8 cellular contexts compared by ENCODE assay signal in genomic region chr10:132420469-132421376, GRCh38. TPM values are rescaled to one million over a fixed set of nuclear protein-coding genes. Genes with fewer than 3 reads are reported as not detected.
A peak's percentile ranks its signal among the peaks of the same experiment; 100 is the strongest.
DNase-seq lines count a peak whose midpoint lies in the region; ATAC-seq and TF ChIP-seq lines count a peak whose summit lies in the region.

No MANE protein-coding gene starts in this region.

- H3K4me3 Mint-ChIP-seq in MCF 10A (ENCODE audit: unreplicated experiment) = no peak overlapping the region
- H3K4me3 Mint-ChIP-seq in stimulated activated naive CD8-positive, alpha-beta T cell treated with anti-CD3 and anti-CD28 coated beads, Interleukin-15, amount 100 ng/mL, for 72 hours = peak overlapping the region in 1 of 2 donors; percentile 36

- H3K9me3 Mint-ChIP-seq in MCF 10A (ENCODE audit: unreplicated experiment) = no peaks in the 10 kb centered on the region
- no peaks in the 10 kb centered on the region for H3K9me3 Mint-ChIP-seq in stimulated activated naive CD8-positive, alpha-beta T cell treated with anti-CD3 and anti-CD28 coated beads, Interleukin-15, amount 100 ng/mL, for 72 hours

- H3K4me3 ChIP-seq in mammary epithelial cell (replicated peaks in 1 of 3; ENCODE audit: insufficient read depth in 1 of 3, low read depth in 2 of 3, low read length in 3 of 3) (no peak overlapping the region), PC-3 (ENCODE audit: low read length) (0 out of 2 replicates have a peak overlapping the region, but pooled peaks have one; percentile 40), heart right ventricle (peak overlapping the region in 6 of 10 donors; percentile 13 to 28 (median 18))

- DNase-seq in MCF 10A (ENCODE audit: unreplicated experiment) (no peak), mammary epithelial cell (no peak), PC-3 (peak; percentile 53), heart right ventricle (peak in 1 of 2 donors; percentile 51), NCI-H2107 (lab: John Stamatoyannopoulos, UW) (no peak), dedifferentiated amniotic fluid mesenchymal stem cell (ENCODE audit: extremely low spot score) (no peak)
- no peak for DNase-seq in stimulated activated naive CD8-positive, alpha-beta T cell treated with anti-CD3 and anti-CD28 coated beads, Interleukin-15, amount 100 ng/mL, for 72 hours
- DNase-seq in stimulated activated CD4-positive, alpha-beta T cell treated with anti-CD3 and anti-CD28 coated beads, Interleukin-4, amount 100 ng/mL, for 1 hour = no peak

- no peak overlapping the region for H3K27ac ChIP-seq in mammary epithelial cell (ENCODE audit: insufficient read depth, low read depth, low read length)
- peak overlapping the region; percentile 92 for H3K27ac ChIP-seq in PC-3 (ENCODE audit: low read length)
- H3K27ac ChIP-seq in heart right ventricle = peak overlapping the region; percentile 75 to 94 (median 88)

- H3K9me2 ChIP-seq in PC-3 (replicated peaks; ENCODE audit: low read length) = no peaks in the 10 kb centered on the region

- H3K27ac Mint-ChIP-seq in MCF 10A (ENCODE audit: low read depth, unreplicated experiment) = peak overlapping the region; percentile 18
- peak overlapping the region in 1 of 2 donors; percentile 98 for H3K27ac Mint-ChIP-seq in stimulated activated naive CD8-positive, alpha-beta T cell treated with anti-CD3 and anti-CD28 coated beads, Interleukin-15, amount 100 ng/mL, for 72 hours

- CTCF ChIA-PET in MCF 10A (lab: Yijun Ruan, JAX) (interaction anchor here (0.6 to 4.2 kb wide), 4 partner anchors 10 to 535 kb away, joined by 3 to 26 read pairs (median 3); no protein-coding TSS in a partner anchor), mammary epithelial cell (lab: Charles Lee; ENCODE audit: low non-redundant PET) (no interaction called here), PC-3 (lab: Charles Lee) (no interaction called here)

- H3K36me3 Mint-ChIP-seq in MCF 10A (ENCODE audit: insufficient read depth, unreplicated experiment) = no peaks in the 10 kb centered on the region

- H2AFZ ChIP-seq in mammary epithelial cell (ENCODE audit: low read depth, low read length) (no peak overlapping the region), PC-3 (ENCODE audit: low read length) (no peak overlapping the region)

- peak; percentile 74 for ATAC-seq in PC-3
- ATAC-seq in heart right ventricle = peak; percentile 40 to 69 (median 60)
- peak; percentile 40 for ATAC-seq in stimulated activated naive CD8-positive, alpha-beta T cell treated with anti-CD3 and anti-CD28 coated beads, Interleukin-15, amount 100 ng/mL, for 72 hours

- BruUV-seq in MCF 10A (replicated peaks; lab: Mats Ljungman, UMichigan) = no TSS peak
- no TSS peak for BruUV-seq in mammary epithelial cell (replicated peaks; lab: Mats Ljungman, UMichigan)
- TSS peak; percentile 53 for BruUV-seq in PC-3 (replicated peaks; lab: Mats Ljungman, UMichigan)

- dilution Hi-C loops in mammary epithelial cell (cut with HindIII; ENCODE audit: low sequenced_read_pairs) = no loop called here

- peaks cover 18% of the 10 kb centered on the region for H3K4me1 Mint-ChIP-seq in MCF 10A (ENCODE audit: insufficient read depth, unreplicated experiment)
- H3K4me1 Mint-ChIP-seq in stimulated activated naive CD8-positive, alpha-beta T cell treated with anti-CD3 and anti-CD28 coated beads, Interleukin-15, amount 100 ng/mL, for 72 hours = peaks cover 38% of the 10 kb centered on the region

- H4K20me1 ChIP-seq in mammary epithelial cell (ENCODE audit: insufficient read depth, low read length) (no peaks in the 10 kb centered on the region), PC-3 (ENCODE audit: low read length) (no peaks in the 10 kb centered on the region)

- no peaks in the 10 kb centered on the region for H3K27me3 Mint-ChIP-seq in MCF 10A (ENCODE audit: insufficient read depth, unreplicated experiment)
- no peaks in the 10 kb centered on the region for H3K27me3 Mint-ChIP-seq in stimulated activated naive CD8-positive, alpha-beta T cell treated with anti-CD3 and anti-CD28 coated beads, Interleukin-15, amount 100 ng/mL, for 72 hours

- in situ Hi-C loops in mammary epithelial cell (cut with MboI; ENCODE audit: low sequenced_read_pairs in 2 of 2) = no loop called here

- H3K9ac ChIP-seq in mammary epithelial cell (ENCODE audit: insufficient read depth, low read length) = no peak overlapping the region
- peak overlapping the region; percentile 76 for H3K9ac ChIP-seq in PC-3 (ENCODE audit: low read length)

- H3K4me1 ChIP-seq in mammary epithelial cell (ENCODE audit: insufficient read depth, low read length) (peaks cover 18% of the 10 kb centered on the region), PC-3 (ENCODE audit: insufficient read depth, low read length) (peaks cover 35% of the 10 kb centered on the region), heart right ventricle (peaks cover 23 to 70% (median 43%) of the 10 kb centered on the region in 9 donors)

- POLR2A ChIA-PET in MCF 10A (lab: Yijun Ruan, JAX) = interaction anchor here (1.0 to 3.0 kb wide), 4 partner anchors 9 to 31 kb away, joined by 3 to 32 read pairs (median 7); no protein-coding TSS in a partner anchor
- POLR2A ChIA-PET in PC-3 (lab: Charles Lee; ENCODE audit: unreplicated experiment) = no interaction called here

- no peaks in the 10 kb centered on the region for H3K9me3 ChIP-seq in mammary epithelial cell (replicated peaks; ENCODE audit: insufficient read depth, low read length)
- H3K9me3 ChIP-seq in PC-3 (ENCODE audit: low read length) = no peaks in the 10 kb centered on the region
- no peaks in the 10 kb centered on the region for H3K9me3 ChIP-seq in heart right ventricle

- WGBS in mammary epithelial cell (ENCODE audit: low coverage, missing lambda C conversion rate) = 88% methylated on average over 8 of the region's 25 CpGs
- 32 to 43% methylated on average over 25 of the region's 25 CpGs for WGBS in heart right ventricle, 2 donors

- intact Hi-C loops in MCF 10A (cut with micrococcal nuclease) (no loop called here), mammary epithelial cell (cut with micrococcal nuclease) (no loop called here), PC-3 (cut with micrococcal nuclease) (loop anchor here (2.0 kb wide), 1 partner anchor 28 kb away; no protein-coding TSS in a partner anchor), heart right ventricle (cut with DNase I) (loop anchor here in 1 of 10 donors (2.0 kb wide), 1 partner anchor 24 kb away; the partner anchor contains the start of gene PWWP2B)

- H3K27me3 ChIP-seq in mammary epithelial cell (ENCODE audit: insufficient read depth, low read length) (no peaks in the 10 kb centered on the region), PC-3 (ENCODE audit: low read length) (no peaks in the 10 kb centered on the region), heart right ventricle (no peaks in the 10 kb centered on the region)

- TF ChIP-seq CTCF in MCF 10A (IDR thresholded peaks at IDR 0.05; ENCODE audit: unreplicated experiment) = no peak
- TF ChIP-seq CTCF in mammary epithelial cell (conservative IDR thresholded peaks at IDR 0.05 in 1 of 2, IDR thresholded peaks at IDR 0.05 in 1 of 2; ENCODE audit: extremely low read depth in 1 of 2, insufficient read depth in 1 of 2, low read depth in 1 of 2, low read length in 2 of 2) = no peak
- no peak for TF ChIP-seq CTCF in PC-3 (conservative IDR thresholded peaks at IDR 0.05; ENCODE audit: low read depth, low read length)
- TF ChIP-seq CTCF in heart right ventricle (IDR thresholded peaks at IDR 0.05) = no peak

- H3K36me3 ChIP-seq in mammary epithelial cell (ENCODE audit: insufficient read depth, low read length) = no peaks in the 10 kb centered on the region
- no peaks in the 10 kb centered on the region for H3K36me3 ChIP-seq in PC-3 (ENCODE audit: low read depth, low read length)
- H3K36me3 ChIP-seq in heart right ventricle = peaks cover 0 to 4% (median 0%) of the 10 kb centered on the region in 9 donors

- H3F3A ChIP-seq in PC-3 (ENCODE audit: low read length, unreplicated experiment) = no peaks in the 10 kb centered on the region

- H3K4me2 ChIP-seq in mammary epithelial cell (ENCODE audit: insufficient read depth, low read depth, low read length) (no peak overlapping the region), PC-3 (ENCODE audit: low read length) (peak overlapping the region; percentile 77)

- H3K79me2 ChIP-seq in mammary epithelial cell (ENCODE audit: insufficient read depth, low read length) = peaks cover 4% of the 10 kb centered on the region
- H3K79me2 ChIP-seq in PC-3 (ENCODE audit: low read length) = peaks cover 13% of the 10 kb centered on the region

RNA-seq across cellular contexts. Expression of gene PWWP2B, which starts 23.7 kb away (rescaled TPM):
- total RNA-seq in MCF 10A (2022) = 10.0 and 13.0 TPM in 2 replicates
- 10 to 100 TPM; 10.7 to 12.3 TPM for total RNA-seq in mammary epithelial cell
- 4.3 TPM for polyA plus RNA-seq in mammary epithelial cell
- 2.8 TPM for polyA minus RNA-seq in mammary epithelial cell
- total RNA-seq in PC-3 (2014; rRNA removed) = 24.5 and 41.5 TPM in 2 replicates
- 10 to 100 TPM; 11.1 to 21.3 (median 15.1) TPM for total RNA-seq in heart right ventricle
- 10 to 100 TPM; 11.9 to 15.3 TPM for polyA plus RNA-seq in heart right ventricle

Comparison
In these comparisons a context has a peak if more than half of its experiments do, and no peak if none do; other contexts are left out.
1. H3K4me3 ChIP-seq: peak in PC-3 (single experiment) and heart right ventricle (6 of 10); none in mammary epithelial cell (0 of 3).
2. Peak in every context shown above with its lines, with median percentiles within 50 percentile points of each other: ATAC-seq.